ENCODE assay signal across 21 cellular contexts in the genomic region with DNA sequence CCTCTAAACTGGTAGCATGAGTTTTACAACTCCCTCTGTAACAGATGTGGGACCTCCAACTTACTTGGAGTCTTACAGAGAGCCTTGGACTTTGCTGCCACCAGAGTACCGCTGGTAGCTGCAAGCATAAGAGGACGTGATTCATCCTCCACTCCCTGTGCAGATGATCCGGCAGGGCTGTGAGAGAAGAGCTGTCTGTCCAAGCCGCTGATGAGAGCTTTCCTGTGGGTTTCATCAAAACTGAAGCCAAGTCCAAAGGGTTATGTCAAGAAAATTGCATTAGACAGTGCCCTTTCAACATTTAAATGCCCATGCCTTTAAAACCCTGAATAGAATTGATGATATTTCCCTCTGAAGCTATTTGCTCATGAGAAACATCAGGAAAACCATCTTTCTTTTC.
DNase-seq lines count a peak whose midpoint lies in the region; ATAC-seq and TF ChIP-seq lines count a peak whose summit lies in the region.
"Had no signal": no experiment of that assay in that cellular context is flagged by ENCODE, and none has a peak within 500 bp of the region (broad histone marks: within the 10 kb centered on the region; RNA-seq: fewer than 3 reads in every experiment).

No MANE protein-coding gene starts in this region.

- no peak overlapping the region for H2AK5ac ChIP-seq in IMR-90 (ENCODE audit: low read depth, low read length)

- no peak for TF ChIP-seq RAD21 in IMR-90 (IDR thresholded peaks at IDR 0.05; ENCODE audit: low read length)

- BruUV-seq in IMR-90 (replicated peaks; lab: Mats Ljungman, UMichigan) = no TSS peak

- H4K91ac ChIP-seq in IMR-90 (ENCODE audit: insufficient read depth, low read depth, low read length) = no peak overlapping the region

- no peak for TF ChIP-seq CTCF in AG04450 (IDR thresholded peaks at IDR 0.05; ENCODE audit: low read depth, low read length)
- TF ChIP-seq CTCF in IMR-90 (conservative IDR thresholded peaks at IDR 0.05; ENCODE audit: low read depth, low read length) = no peak
- peak; percentile 5 for TF ChIP-seq CTCF in brain microvascular endothelial cell (IDR thresholded peaks at IDR 0.05; ENCODE audit: low read depth, low read length, missing control alignments)
- TF ChIP-seq CTCF in hepatocyte (IDR thresholded peaks at IDR 0.05; ENCODE audit: poor library complexity) = no peak
- TF ChIP-seq CTCF in ovary (IDR thresholded peaks at IDR 0.05) = no peak
- no peak for TF ChIP-seq CTCF in tibial nerve (IDR thresholded peaks at IDR 0.05)

- dilution Hi-C loops in IMR-90 (cut with HindIII; ENCODE audit: low sequenced_read_pairs, unreplicated experiment) = no loop called here

- no peaks in the 10 kb centered on the region for H4K20me1 ChIP-seq in IMR-90 (ENCODE audit: insufficient read depth, low read length)
- H4K20me1 ChIP-seq in hepatocyte (ENCODE audit: insufficient read depth, poor library complexity, severe bottlenecking) = no peaks in the 10 kb centered on the region

- intact Hi-C loops in IMR-90 (cut with micrococcal nuclease) = no loop called here
- intact Hi-C loops in ovary (cut with DNase I) = no loop called here

- H3K4me1 ChIP-seq in IMR-90 (ENCODE audit: control insufficient read depth, insufficient read depth, low read length) = peaks cover 14% of the 10 kb centered on the region
- no peaks in the 10 kb centered on the region for H3K4me1 ChIP-seq in hepatocyte (ENCODE audit: insufficient read depth)
- peaks cover 2% of the 10 kb centered on the region for H3K4me1 ChIP-seq in ovary (ENCODE audit: insufficient read depth)
- no peaks in the 10 kb centered on the region for H3K4me1 ChIP-seq in tibial nerve
- H3K4me1 ChIP-seq: psoas muscle, vagina had no signal

- no peak overlapping the region for H2BK120ac ChIP-seq in IMR-90 (ENCODE audit: low read depth, low read length)

- H4K8ac ChIP-seq in IMR-90 (ENCODE audit: low read depth in 2 of 2, low read length in 2 of 2) = no peak overlapping the region

- no peak overlapping the region for H3K4ac ChIP-seq in IMR-90 (ENCODE audit: low read depth, low read length)

- in situ Hi-C loops in IMR-90 (cut with MboI; ENCODE audit: low sequenced_read_pairs) (no loop called here), brain microvascular endothelial cell (cut with HindIII; ENCODE audit: low pct_ligation_motif_present, low sequenced_read_pairs) (no loop called here)

- no peak overlapping the region for H4K5ac ChIP-seq in IMR-90 (ENCODE audit: low read depth, low read length)

- H2AFZ ChIP-seq in IMR-90 (replicated peaks; ENCODE audit: low read length, poor library complexity) (no peak overlapping the region), hepatocyte (no peak overlapping the region)

- H3K79me2 ChIP-seq in hepatocyte = no peaks in the 10 kb centered on the region

- no peak overlapping the region for H3K9ac ChIP-seq in IMR-90 (ENCODE audit: low read depth, low read length)

- H3K9me2 ChIP-seq in hepatocyte (replicated peaks; ENCODE audit: insufficient read depth) = no peaks in the 10 kb centered on the region

- peak overlapping the region; percentile 33 for H3K27ac ChIP-seq in AG04450 (ENCODE audit: low read depth, low read length)
- H3K27ac ChIP-seq in IMR-90 (ENCODE audit: insufficient read depth, low read length) = no peak overlapping the region
- no peak overlapping the region for H3K27ac ChIP-seq in brain microvascular endothelial cell
- H3K27ac ChIP-seq in hepatocyte = no peak overlapping the region
- H3K27ac ChIP-seq in ovary = no peak overlapping the region
- H3K27ac ChIP-seq in tibial nerve = no peak overlapping the region
- H3K27ac ChIP-seq: psoas muscle, SJCRH30, vagina had no signal

- H3K23ac ChIP-seq in IMR-90 (ENCODE audit: low read depth, low read length) = no peak overlapping the region

- H3K27me3 ChIP-seq in AG04450 (ENCODE audit: control insufficient read depth, insufficient read depth, low read length) (no peaks in the 10 kb centered on the region), IMR-90 (ENCODE audit: control insufficient read depth, insufficient read depth, low read length) (no peaks in the 10 kb centered on the region), brain microvascular endothelial cell (replicated peaks) (no peaks in the 10 kb centered on the region), hepatocyte (no peaks in the 10 kb centered on the region), ovary (no peaks in the 10 kb centered on the region), tibial nerve (no peaks in the 10 kb centered on the region)
- H3K27me3 ChIP-seq: SJCRH30, vagina had no signal

- H3K56ac ChIP-seq in IMR-90 (ENCODE audit: extremely low read depth, insufficient read depth, low read length) = no peak overlapping the region

- TF ChIP-seq EP300 in ovary (IDR thresholded peaks at IDR 0.05) (no peak), tibial nerve (IDR thresholded peaks at IDR 0.05) (no peak)

- TF ChIP-seq POLR2A in IMR-90 (IDR thresholded peaks at IDR 0.05; ENCODE audit: low read depth, low read length) = no peak
- no peak for TF ChIP-seq POLR2A in ovary (IDR thresholded peaks at IDR 0.05)
- TF ChIP-seq POLR2A in tibial nerve (IDR thresholded peaks at IDR 0.05) = no peak

- no peak overlapping the region for H3K4me3 ChIP-seq in AG04450 (ENCODE audit: low read depth, low read length)
- no peak overlapping the region for H3K4me3 ChIP-seq in IMR-90 (ENCODE audit: insufficient read depth, low read depth, low read length)
- no peak overlapping the region for H3K4me3 ChIP-seq in brain microvascular endothelial cell (ENCODE audit: low read depth, low read length)
- no peak overlapping the region for H3K4me3 ChIP-seq in hepatocyte
- H3K4me3 ChIP-seq in ovary = no peak overlapping the region
- H3K4me3 ChIP-seq in tibial nerve = no peak overlapping the region
- H3K4me3 ChIP-seq: psoas muscle, SJCRH30, vagina had no signal

- H2BK5ac ChIP-seq in IMR-90 (ENCODE audit: low read depth, low read length, poor library complexity, severe bottlenecking) = no peak overlapping the region

- H3K9me3 ChIP-seq in AG04450 (ENCODE audit: control insufficient read depth, insufficient read depth, low read length) = no peaks in the 10 kb centered on the region
- no peaks in the 10 kb centered on the region for H3K9me3 ChIP-seq in IMR-90 (ENCODE audit: control insufficient read depth, insufficient read depth, low read length)
- no peaks in the 10 kb centered on the region for H3K9me3 ChIP-seq in hepatocyte (ENCODE audit: low read depth)
- no peaks in the 10 kb centered on the region for H3K9me3 ChIP-seq in ovary
- no peaks in the 10 kb centered on the region for H3K9me3 ChIP-seq in tibial nerve
- H3K9me3 ChIP-seq: psoas muscle, SJCRH30, vagina had no signal

- no peak overlapping the region for H2AK9ac ChIP-seq in IMR-90 (replicated peaks; ENCODE audit: low read depth, low read length, poor library complexity)

- no peak; the same call in 1 of the 2 replicates for ATAC-seq in IMR-90 (ENCODE audit: low read depth)
- no peak for ATAC-seq in GM21786 (IDR thresholded peaks at IDR 0.05; ENCODE audit: unreplicated experiment)
- ATAC-seq in GM19395 (IDR thresholded peaks at IDR 0.05; ENCODE audit: unreplicated experiment) = no peak
- ATAC-seq: psoas muscle; stimulated activated naive CD8-positive, alpha-beta T cell treated with anti-CD3 and anti-CD28 coated beads, Interleukin-15, amount 100 ng/mL, for 72 hours had no signal

- POLR2A ChIA-PET in AG04450 (lab: Yijun Ruan, JAX) = interaction anchor here (1.2 kb wide), 1 partner anchor 8 kb away, joined by 4 read pairs; no protein-coding TSS in a partner anchor
- POLR2A ChIA-PET in IMR-90 (lab: Charles Lee; ENCODE audit: unreplicated experiment) = no interaction called here

- no peak overlapping the region for H2BK15ac ChIP-seq in IMR-90 (ENCODE audit: low read depth, low read length)

- H3K36me3 ChIP-seq in IMR-90 (ENCODE audit: control insufficient read depth, insufficient read depth, low read length) (no peaks in the 10 kb centered on the region), brain microvascular endothelial cell (replicated peaks) (no peaks in the 10 kb centered on the region), hepatocyte (replicated peaks; ENCODE audit: insufficient read depth, low read depth) (no peaks in the 10 kb centered on the region), ovary (no peaks in the 10 kb centered on the region), tibial nerve (no peaks in the 10 kb centered on the region)
- H3K36me3 ChIP-seq: SJCRH30, vagina had no signal

- H3K79me1 ChIP-seq in IMR-90 (ENCODE audit: low read depth in 1 of 2, low read length in 2 of 2) = no peaks in the 10 kb centered on the region

- no peak for DNase-seq in AG04450 (ENCODE audit: low read depth, low spot score)
- DNase-seq in IMR-90 = peak; percentile 63
- peak; percentile 73 for DNase-seq in brain microvascular endothelial cell
- DNase-seq in hepatocyte (ENCODE audit: low spot score) = peak; percentile 40
- no peak for DNase-seq in ovary
- DNase-seq in tibial nerve (ENCODE audit: low spot score in 2 of 2) = no peak
- DNase-seq: activated CD4-positive, alpha-beta T cell treated with anti-CD3 and anti-CD28 coated beads, Interleukin-2, amount 50 U/mL, for 1 hour; activated naive CD4-positive, alpha-beta T cell treated with anti-CD3 and anti-CD28 coated beads for 36 hours; COR-L47; foreskin melanocyte; H7; MM.1S; naive B cell; NCI-H187; NCI-H510A treated with DMSO at 0.1 percent for 48 hours; psoas muscle; SJCRH30; stimulated activated naive CD8-positive, alpha-beta T cell treated with anti-CD3 and anti-CD28 coated beads, Interleukin-15, amount 100 ng/mL, for 72 hours had no signal

- no peak overlapping the region for H3K14ac ChIP-seq in IMR-90 (replicated peaks; ENCODE audit: low read depth, low read length)

- H3K4me2 ChIP-seq in IMR-90 (ENCODE audit: low read depth, low read length) (no peak overlapping the region), hepatocyte (no peak overlapping the region)

- no peak overlapping the region for H2BK20ac ChIP-seq in IMR-90 (ENCODE audit: low read depth, low read length)

- CTCF ChIA-PET in AG04450 (lab: Charles Lee) (interaction anchor here (1.7 kb wide), 1 partner anchor 9 kb away, joined by 10 read pairs; no protein-coding TSS in a partner anchor), IMR-90 (lab: Yijun Ruan, JAX) (interaction anchor here (0.6 kb wide), 1 partner anchor 38 kb away, joined by 5 read pairs; no protein-coding TSS in a partner anchor)

- no peak overlapping the region for H3K18ac ChIP-seq in IMR-90 (ENCODE audit: low read depth, low read length)

- WGBS in IMR-90 (ENCODE audit: extremely low coverage in 2 of 2, insufficient read length in 1 of 2), 2 experiments = 65% methylated on average over 3 of the region's 4 CpGs; no CpG with 5 or more reads in 1 of the 2 experiments
- WGBS in hepatocyte (ENCODE audit: low lambda C conversion rate, missing lambda C conversion rate) = 51% methylated on average over 4 of the region's 4 CpGs
- 78 to 87% (median 81%) methylated on average over 4 of the region's 4 CpGs for WGBS in ovary, 3 donors
- WGBS in tibial nerve, 2 donors = 64 to 75% methylated on average over 4 of the region's 4 CpGs

- no peaks in the 10 kb centered on the region for H3K9me1 ChIP-seq in IMR-90 (ENCODE audit: insufficient read depth, low read length)

TF ChIP-seq in IMR-90, 13 proteins besides CTCF, POLR2A, EP300 and RAD21 (continues in another document):
- TF ChIP-seq MXI1 (IDR thresholded peaks at IDR 0.05; ENCODE audit: borderline replicate concordance, low read depth, low read length) (no peak), NFE2L2 (IDR thresholded peaks at IDR 0.05; ENCODE audit: low read depth, low read length) (no peak), FOS (IDR thresholded peaks at IDR 0.05; ENCODE audit: low read depth, low read length) (no peak), BHLHE40 (IDR thresholded peaks at IDR 0.05; ENCODE audit: low read depth, low read length) (no peak)

Comparison
In these comparisons a context has a peak if more than half of its experiments do, and no peak if none do; other contexts are left out.
1. DNase-seq: peak in IMR-90 (single experiment), brain microvascular endothelial cell (single experiment) and hepatocyte (single experiment); none in AG04450 (single experiment), ovary (0 of 5) and tibial nerve (0 of 2).